9 cellular contexts compared by ENCODE assay signal in genomic region chr19:10601999-10602329, GRCh38. TPM values are rescaled to one million over a fixed set of nuclear protein-coding genes. Genes with fewer than 3 reads are reported as not detected.
A peak's percentile ranks its signal among the peaks of the same experiment; 100 is the strongest.
DNase-seq lines count a peak whose midpoint lies in the region; ATAC-seq and TF ChIP-seq lines count a peak whose summit lies in the region.
"Had no signal": no experiment of that assay in that cellular context is flagged by ENCODE, and none has a peak within 500 bp of the region (broad histone marks: within the 10 kb centered on the region; RNA-seq: fewer than 3 reads in every experiment).

No MANE protein-coding gene starts in this region.

- H3K4me3 ChIP-seq in kidney epithelial cell (ENCODE audit: low read depth, low read length) (peak overlapping the region; percentile 17), subcutaneous abdominal adipose tissue (ENCODE audit: low read depth in 1 of 5, low read length in 5 of 5) (peak overlapping the region in 3 of 5 donors; percentile 18 to 97 (median 47))

- peak overlapping the region; percentile 76 for H3K4me3 Mint-ChIP-seq in activated T-cell treated with anti-CD3 and anti-CD28 coated beads, Interleukin-2, amount 50 U/mL, for 4 hours
- peak overlapping the region; percentile 57 for H3K4me3 Mint-ChIP-seq in activated CD4-positive, alpha-beta memory T cell treated with anti-CD3 and anti-CD28 coated beads for 36 hours

- H3K9ac ChIP-seq in subcutaneous abdominal adipose tissue (ENCODE audit: low read length in 5 of 5), result no peak overlapping the region

- H3K4me1 ChIP-seq in subcutaneous abdominal adipose tissue (ENCODE audit: control insufficient read depth in 5 of 5, insufficient read depth in 5 of 5, low read length in 5 of 5), result peaks cover 3 to 37% (median 30%) of the 10 kb centered on the region in 5 donors

- H3K27me3 Mint-ChIP-seq in activated T-cell treated with anti-CD3 and anti-CD28 coated beads, Interleukin-2, amount 50 U/mL, for 4 hours (ENCODE audit: low read depth), result no peaks in the 10 kb centered on the region
- no peaks in the 10 kb centered on the region for H3K27me3 Mint-ChIP-seq in activated CD4-positive, alpha-beta memory T cell treated with anti-CD3 and anti-CD28 coated beads for 36 hours

- intact Hi-C loops in activated CD4-positive, alpha-beta memory T cell treated with anti-CD3 and anti-CD28 coated beads for 36 hours (cut with micrococcal nuclease), result loop anchor here (2.0 kb wide), 3 partner anchors 35 to 407 kb away; partner anchors contain the start of genes DNMT1 and KRI1

- CTCF ChIA-PET in activated CD4-positive, alpha-beta memory T cell treated with anti-CD3 and anti-CD28 coated beads for 36 hours (lab: Charles Lee), result interaction anchor here (1.3 to 4.7 kb wide), 4 partner anchors 11 to 98 kb away, joined by 3 to 41 read pairs (median 15); no protein-coding TSS in a partner anchor

- H3K36me3 Mint-ChIP-seq in activated T-cell treated with anti-CD3 and anti-CD28 coated beads, Interleukin-2, amount 50 U/mL, for 4 hours (ENCODE audit: insufficient read depth), result peaks cover 3% of the 10 kb centered on the region
- H3K36me3 Mint-ChIP-seq in activated CD4-positive, alpha-beta memory T cell treated with anti-CD3 and anti-CD28 coated beads for 36 hours, result peaks cover 7% of the 10 kb centered on the region

- peaks cover 23% of the 10 kb centered on the region for H3K4me1 Mint-ChIP-seq in activated T-cell treated with anti-CD3 and anti-CD28 coated beads, Interleukin-2, amount 50 U/mL, for 4 hours (ENCODE audit: low read depth)
- peaks cover 20% of the 10 kb centered on the region for H3K4me1 Mint-ChIP-seq in activated CD4-positive, alpha-beta memory T cell treated with anti-CD3 and anti-CD28 coated beads for 36 hours (ENCODE audit: low read depth)

- no peaks in the 10 kb centered on the region for H3K9me3 Mint-ChIP-seq in activated T-cell treated with anti-CD3 and anti-CD28 coated beads, Interleukin-2, amount 50 U/mL, for 4 hours
- H3K9me3 Mint-ChIP-seq in activated CD4-positive, alpha-beta memory T cell treated with anti-CD3 and anti-CD28 coated beads for 36 hours, result no peaks in the 10 kb centered on the region

- H3K9me3 ChIP-seq in subcutaneous abdominal adipose tissue (ENCODE audit: control insufficient read depth in 5 of 5, low read length in 5 of 5), result no peaks in the 10 kb centered on the region

- H3K27ac Mint-ChIP-seq in activated CD4-positive, alpha-beta memory T cell treated with anti-CD3 and anti-CD28 coated beads for 36 hours, result peak overlapping the region; percentile 38

- DNase-seq in activated T-cell treated with anti-CD3 and anti-CD28 coated beads, Interleukin-2, amount 50 U/mL, for 4 hours, result no peak
- DNase-seq in activated T-cell treated with anti-CD3 and anti-CD28 coated beads, Interleukin-2, amount 50 U/mL, for 1 hour, result no peak
- no peak for DNase-seq in activated CD4-positive, alpha-beta memory T cell treated with anti-CD3 and anti-CD28 coated beads for 36 hours
- DNase-seq in kidney epithelial cell (ENCODE audit: low read depth) (no peak), DMS 273 treated with DMSO at 0.1 percent for 48 hours (lab: John Stamatoyannopoulos, UW) (no peak)
- DNase-seq: NCI-H1436 treated with DMSO at 0.1 percent for 48 hours had no signal

- no peak for TF ChIP-seq CTCF in kidney epithelial cell (IDR thresholded peaks at IDR 0.05; ENCODE audit: insufficient read depth, low read length, poor library complexity, severe bottlenecking)

- ATAC-seq in activated T-cell treated with anti-CD3 and anti-CD28 coated beads, Interleukin-2, amount 50 U/mL, for 4 hours, result no peak
- ATAC-seq in GM18861 (IDR thresholded peaks at IDR 0.05; ENCODE audit: unreplicated experiment) (no peak), HG03442 (IDR thresholded peaks at IDR 0.05; ENCODE audit: unreplicated experiment) (no peak)

- H3K27me3 ChIP-seq in kidney epithelial cell (ENCODE audit: control insufficient read depth, insufficient read depth, low read length) (no peaks in the 10 kb centered on the region), subcutaneous abdominal adipose tissue (ENCODE audit: control insufficient read depth in 5 of 5, insufficient read depth in 4 of 5, low read length in 5 of 5) (no peaks in the 10 kb centered on the region)

- POLR2A ChIA-PET in activated CD4-positive, alpha-beta memory T cell treated with anti-CD3 and anti-CD28 coated beads for 36 hours (lab: Charles Lee), result interaction anchor here (0.5 to 1.3 kb wide), 7 partner anchors 13 to 113 kb away, joined by 3 to 7 read pairs (median 3); partner anchors contain the start of genes CDKN2D and QTRT1

- no peak overlapping the region for H3K27ac ChIP-seq in subcutaneous abdominal adipose tissue (ENCODE audit: low read depth, low read length)

- H3K36me3 ChIP-seq in kidney epithelial cell (ENCODE audit: control insufficient read depth, insufficient read depth, low read length) (no peaks in the 10 kb centered on the region), subcutaneous abdominal adipose tissue (ENCODE audit: control insufficient read depth in 5 of 5, insufficient read depth in 5 of 5, low read length in 5 of 5) (no peaks in the 10 kb centered on the region)

RNA-seq across cellular contexts. Expression of gene AP1M2, which starts 14.9 kb away (rescaled TPM):
- under 1 TPM in 2 of 3 donors, not detected in 1; 0.43 to 0.95 TPM for total RNA-seq in activated T-cell treated with anti-CD3 and anti-CD28 coated beads, Interleukin-2, amount 50 U/mL, for 4 hours
- total RNA-seq in activated CD4-positive, alpha-beta memory T cell treated with anti-CD3 and anti-CD28 coated beads for 36 hours, result not detected
- 73.7 and 86.8 TPM in 2 replicates for total RNA-seq in kidney epithelial cell

RNA-seq across cellular contexts. Expression of gene SLC44A2, which starts 23.4 kb away (rescaled TPM):
- 10 to 100 TPM; 41.5 to 45.8 (median 44.3) TPM for total RNA-seq in activated T-cell treated with anti-CD3 and anti-CD28 coated beads, Interleukin-2, amount 50 U/mL, for 4 hours
- total RNA-seq in activated CD4-positive, alpha-beta memory T cell treated with anti-CD3 and anti-CD28 coated beads for 36 hours, result 10 to 100 TPM; 89.3 to 94.6 TPM
- 88.5 and 97.1 TPM in 2 replicates for total RNA-seq in kidney epithelial cell

RNA-seq across cellular contexts. Expression of gene CDKN2D, which starts 33.2 kb away (rescaled TPM):
- total RNA-seq in activated T-cell treated with anti-CD3 and anti-CD28 coated beads, Interleukin-2, amount 50 U/mL, for 4 hours, result 10 to 100 TPM; 15.3 to 19.8 (median 19.7) TPM
- total RNA-seq in activated CD4-positive, alpha-beta memory T cell treated with anti-CD3 and anti-CD28 coated beads for 36 hours, result 10 to 100 TPM; 68.6 to 68.8 TPM
- 3.6 and 6.2 TPM in 2 replicates for total RNA-seq in kidney epithelial cell

RNA-seq across cellular contexts. Expression of gene KRI1, which starts 36.2 kb away (rescaled TPM):
- total RNA-seq in activated T-cell treated with anti-CD3 and anti-CD28 coated beads, Interleukin-2, amount 50 U/mL, for 4 hours, result 10 to 100 TPM; 74.2 to 95.4 (median 87.4) TPM
- 10 to 100 TPM; 46.2 to 52.3 TPM for total RNA-seq in activated CD4-positive, alpha-beta memory T cell treated with anti-CD3 and anti-CD28 coated beads for 36 hours
- total RNA-seq in kidney epithelial cell, result 18.4 and 19.8 TPM in 2 replicates

RNA-seq across cellular contexts. Expression of gene ILF3, which starts 52.2 kb away (rescaled TPM):
- total RNA-seq in activated T-cell treated with anti-CD3 and anti-CD28 coated beads, Interleukin-2, amount 50 U/mL, for 4 hours, result 100 to 1,000 TPM; 651 to 686 (median 684) TPM
- total RNA-seq in activated CD4-positive, alpha-beta memory T cell treated with anti-CD3 and anti-CD28 coated beads for 36 hours, result 100 to 1,000 TPM; 355 to 357 TPM
- total RNA-seq in kidney epithelial cell, result 153 and 160 TPM in 2 replicates

Comparison
In these comparisons a context has a peak if more than half of its experiments do, and no peak if none do; other contexts are left out.
1. RNA of gene AP1M2, which starts 14.9 kb away (total RNA-seq): 73.7 to 86.8 TPM in kidney epithelial cell; 0.43 to 0.95 TPM in activated T-cell treated with anti-CD3 and anti-CD28 coated beads, Interleukin-2, amount 50 U/mL, for 4 hours and not detected in activated CD4-positive, alpha-beta memory T cell treated with anti-CD3 and anti-CD28 coated beads for 36 hours; every median in the first group is over 10 times any median in the second.